ENCODE assay signal across 16 cellular contexts in the genomic region with DNA sequence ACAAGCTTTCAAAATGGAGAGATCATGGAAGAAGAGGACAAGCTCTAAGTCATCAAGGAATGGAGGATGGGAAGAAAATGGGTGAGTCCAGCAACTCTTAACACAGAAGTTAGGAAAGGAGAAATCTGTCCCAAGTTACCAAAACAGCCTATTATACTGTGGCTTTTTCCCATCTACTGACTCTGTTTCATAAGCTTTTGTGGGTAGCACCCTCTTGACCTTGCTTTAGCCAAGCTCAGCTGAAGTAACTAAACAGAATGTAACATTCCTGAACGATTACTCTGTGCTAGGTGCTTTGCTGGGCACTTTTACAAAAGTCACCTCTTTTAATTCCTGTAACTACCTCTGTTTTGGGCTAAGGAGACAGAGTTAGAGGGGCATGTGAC. TPM values are rescaled to one million over a fixed set of nuclear protein-coding genes. Genes with fewer than 3 reads are reported as not detected.
DNase-seq lines count a peak whose midpoint lies in the region; ATAC-seq and TF ChIP-seq lines count a peak whose summit lies in the region.
"Had no signal": no experiment of that assay in that cellular context is flagged by ENCODE, and none has a peak within 500 bp of the region (broad histone marks: within the 10 kb centered on the region; RNA-seq: fewer than 3 reads in every experiment).

No MANE protein-coding gene starts in this region.

- peaks cover 51% of the 10 kb centered on the region for H3K4me1 ChIP-seq in OCI-LY3 (ENCODE audit: low read length)
- no peaks in the 10 kb centered on the region for H3K4me1 ChIP-seq in fibroblast of lung (ENCODE audit: control insufficient read depth, extremely low read depth, insufficient read depth, low read length)
- peaks cover 0 to 3% of the 10 kb centered on the region in 2 donors for H3K4me1 ChIP-seq in thyroid gland
- H3K4me1 ChIP-seq: tibial artery had no signal

- intact Hi-C loops in thyroid gland (cut with DNase I) = no loop called here

- TF ChIP-seq CTCF in OCI-LY3 (IDR thresholded peaks at IDR 0.05; ENCODE audit: low read depth, low read length) (no peak), fibroblast of lung (conservative IDR thresholded peaks at IDR 0.05 in 1 of 2, IDR thresholded peaks at IDR 0.05 in 1 of 2; ENCODE audit: low read depth in 1 of 2, low read length in 2 of 2) (no peak), thyroid gland (IDR thresholded peaks at IDR 0.05) (no peak)

- 22 to 33% methylated on average over 1 of the region's 1 CpG for WGBS in thyroid gland, 2 donors

- H3K9ac ChIP-seq in OCI-LY3 (ENCODE audit: low read length) (peak overlapping the region; percentile 18; the same call in 1 of the 2 replicates), fibroblast of lung (ENCODE audit: insufficient read depth, low read length) (no peak overlapping the region)
- H3K9ac ChIP-seq: SK-N-SH had no signal

- no peak for ATAC-seq in HG02798 (IDR thresholded peaks at IDR 0.05; ENCODE audit: poor library complexity, unreplicated experiment)

- H3K4me3 ChIP-seq in OCI-LY3 (ENCODE audit: low read length) (peak overlapping the region; percentile 34; the same call in 1 of the 2 replicates), fibroblast of lung (replicated peaks in 1 of 4; ENCODE audit: control extremely low read depth in 1 of 4, insufficient read depth in 1 of 4, low read depth in 3 of 4, low read length in 4 of 4) (no peak overlapping the region), thyroid gland (replicated peaks in 1 of 3) (no peak overlapping the region)
- H3K4me3 ChIP-seq: cardiac muscle cell, esophagus muscularis mucosa, tibial artery had no signal

- H3K79me2 ChIP-seq in OCI-LY3 (ENCODE audit: low read length) = no peaks in the 10 kb centered on the region
- no peaks in the 10 kb centered on the region for H3K79me2 ChIP-seq in fibroblast of lung (ENCODE audit: control insufficient read depth, insufficient read depth, low read length)

- DNase-seq in NCI-H1694 treated with DMSO at 0.1 percent for 48 hours (lab: John Stamatoyannopoulos, UW) (peak; percentile 34), NCI-H1694 (lab: John Stamatoyannopoulos, UW) (no peak), fibroblast of lung (ENCODE audit: low read depth in 2 of 2) (peak; percentile 51 to 82), thyroid gland (peak; percentile 2 to 7), RKO (ENCODE audit: low spot score) (no peak), 8988T (no peak)
- DNase-seq: activated T-cell treated with anti-CD3 and anti-CD28 coated beads, Interleukin-2, amount 50 U/mL, for 48 hours; naive thymus-derived CD4-positive, alpha-beta T cell; NCI-H748 treated with DMSO at 0.1 percent for 48 hours; SK-N-SH; small intestine; tibial artery had no signal

- H3K36me3 ChIP-seq in OCI-LY3 (replicated peaks; ENCODE audit: low read depth, low read length) (no peaks in the 10 kb centered on the region), fibroblast of lung (ENCODE audit: control insufficient read depth, insufficient read depth, low read length) (no peaks in the 10 kb centered on the region), thyroid gland (no peaks in the 10 kb centered on the region)
- H3K36me3 ChIP-seq: cardiac muscle cell, esophagus muscularis mucosa, tibial artery had no signal

- H4K20me1 ChIP-seq in OCI-LY3 (ENCODE audit: insufficient read depth, low read length) = no peaks in the 10 kb centered on the region
- H4K20me1 ChIP-seq in fibroblast of lung (ENCODE audit: control insufficient read depth, extremely low read depth, insufficient read depth, low read length) = no peaks in the 10 kb centered on the region

- H3K9me3 ChIP-seq in OCI-LY3 (ENCODE audit: insufficient read depth, low read length) = no peaks in the 10 kb centered on the region
- H3K9me3 ChIP-seq in fibroblast of lung (ENCODE audit: control insufficient read depth, insufficient read depth, low read depth, low read length) = no peaks in the 10 kb centered on the region
- H3K9me3 ChIP-seq in thyroid gland = no peaks in the 10 kb centered on the region
- H3K9me3 ChIP-seq: esophagus muscularis mucosa, SK-N-SH, tibial artery had no signal

- H3K4me2 ChIP-seq in OCI-LY3 (ENCODE audit: low read length) (peak overlapping the region; percentile 60), fibroblast of lung (ENCODE audit: extremely low read depth, insufficient read depth, low read length) (no peak overlapping the region)
- H3K4me2 ChIP-seq: SK-N-SH had no signal

- H2AFZ ChIP-seq in OCI-LY3 (ENCODE audit: low read depth, low read length) = peak overlapping the region; percentile 28; the same call in 1 of the 2 replicates
- no peak overlapping the region for H2AFZ ChIP-seq in fibroblast of lung (ENCODE audit: low read length)

- H3K27me3 ChIP-seq in OCI-LY3 (ENCODE audit: low read depth, low read length) (no peaks in the 10 kb centered on the region), fibroblast of lung (ENCODE audit: control insufficient read depth, insufficient read depth, low read length) (no peaks in the 10 kb centered on the region), thyroid gland (no peaks in the 10 kb centered on the region)
- H3K27me3 ChIP-seq: cardiac muscle cell, esophagus muscularis mucosa, tibial artery had no signal

- no peak for TF ChIP-seq POLR2A in thyroid gland (IDR thresholded peaks at IDR 0.05)

- peak overlapping the region; percentile 75 for H3K27ac ChIP-seq in OCI-LY3 (ENCODE audit: low read length)
- H3K27ac ChIP-seq in fibroblast of lung (ENCODE audit: insufficient read depth, low read length) = no peak overlapping the region
- H3K27ac ChIP-seq in thyroid gland = no peak overlapping the region
- H3K27ac ChIP-seq: cardiac muscle cell, esophagus muscularis mucosa, tibial artery had no signal

RNA-seq across cellular contexts. Expression of a gene that starts 54.8 kb away (rescaled TPM):
- total RNA-seq in fibroblast of lung (under 0.01 TPM in 2 replicates), thyroid gland (under 1 TPM in 2 of 4 donors, not detected in 2; 0.22 to 0.27 TPM)
- 0.20 and 0.26 TPM in 2 replicates for polyA plus RNA-seq in fibroblast of lung
- 0.16 and 0.70 TPM in 2 replicates for polyA plus RNA-seq in fibroblast of lung (2012)
- polyA minus RNA-seq in fibroblast of lung (ENCODE audit: low replicate concordance) = not detected in 2 replicates

Comparison
In these comparisons a context has a peak if more than half of its experiments do, and no peak if none do; other contexts are left out.
1. DNase-seq: peak in NCI-H1694 treated with DMSO at 0.1 percent for 48 hours (single experiment), fibroblast of lung (2 of 2) and thyroid gland (2 of 2); none in NCI-H1694 (single experiment), RKO (single experiment) and 8988T (single experiment).